In genomic region chr13:74134226-74134776, GRCh38 we compare ENCODE assay signal across 8 cellular contexts.
DNase-seq lines count a peak whose midpoint lies in the region; ATAC-seq and TF ChIP-seq lines count a peak whose summit lies in the region.

Gene KLF12, minus strand, starts transcription at chr13:74134404.

- H3K36me3 Mint-ChIP-seq in central memory CD8-positive, alpha-beta T cell (ENCODE audit: insufficient read depth): peaks cover 29% of the 10 kb centered on the region

- no peaks in the 10 kb centered on the region for H3K9me3 Mint-ChIP-seq in central memory CD8-positive, alpha-beta T cell

- no peaks in the 10 kb centered on the region for H3K27me3 ChIP-seq in layer of hippocampus (ENCODE audit: control insufficient read depth, insufficient read depth, low read length)

- H3K27ac ChIP-seq in layer of hippocampus (ENCODE audit: low read depth, low read length): peak within 1 kb of the TSS; percentile 72

- peak; percentile 61 for ATAC-seq in HG03139 (IDR thresholded peaks at IDR 0.05; ENCODE audit: unreplicated experiment)
- ATAC-seq in activated CD4-positive, CD25-positive, alpha-beta regulatory T cell treated with anti-CD3 and anti-CD28 coated beads, Interleukin-2, amount 50 U/mL, for 24 hours: peak; percentile 70 to 73
- ATAC-seq in central memory CD8-positive, alpha-beta T cell (replicated peaks; ENCODE audit: extremely low read depth, poor library complexity, severe bottlenecking): peak; percentile 59

- DNase-seq in AG08395 (ENCODE audit: low spot score) (peak; percentile 86), NCI-H2227 treated with DMSO at 0.1 percent for 48 hours (lab: John Stamatoyannopoulos, UW) (peak; percentile 78)
- DNase-seq in central memory CD8-positive, alpha-beta T cell (ENCODE audit: low spot score in 2 of 2): peak; percentile 79 to 92
- peak; percentile 82 to 83 for DNase-seq in stimulated activated CD4-positive, alpha-beta T cell treated with anti-CD3 and anti-CD28 coated beads, Interleukin-1b, Interleukin-23, amount 100 ng/mL, for 4 hours (ENCODE audit: low read depth in 2 of 2)

- no peak within 1 kb of the TSS for H3K27ac Mint-ChIP-seq in central memory CD8-positive, alpha-beta T cell (ENCODE audit: low read depth)

- TF ChIP-seq POLR2A in GM18951 (IDR thresholded peaks at IDR 0.05; ENCODE audit: extremely low read depth, insufficient read depth, insufficient read length): peak; percentile 60

- H3K27me3 Mint-ChIP-seq in central memory CD8-positive, alpha-beta T cell: no peaks in the 10 kb centered on the region

- H3K4me3 Mint-ChIP-seq in central memory CD8-positive, alpha-beta T cell: no peak within 1 kb of the TSS

- in situ Hi-C loops in GM18951 (cut with MboI; ENCODE audit: low sequenced_read_pairs, unreplicated experiment): no loop called here

- peaks cover 34% of the 10 kb centered on the region for H3K4me1 Mint-ChIP-seq in central memory CD8-positive, alpha-beta T cell

Comparison
In these comparisons a context has a peak if more than half of its experiments do, and no peak if none do; other contexts are left out.
1. Peak in every context shown above with its lines: DNase-seq, ATAC-seq and H3K27ac ChIP-seq.